Comparison of ENCODE assay signal across 2 cellular contexts in the genomic region with DNA sequence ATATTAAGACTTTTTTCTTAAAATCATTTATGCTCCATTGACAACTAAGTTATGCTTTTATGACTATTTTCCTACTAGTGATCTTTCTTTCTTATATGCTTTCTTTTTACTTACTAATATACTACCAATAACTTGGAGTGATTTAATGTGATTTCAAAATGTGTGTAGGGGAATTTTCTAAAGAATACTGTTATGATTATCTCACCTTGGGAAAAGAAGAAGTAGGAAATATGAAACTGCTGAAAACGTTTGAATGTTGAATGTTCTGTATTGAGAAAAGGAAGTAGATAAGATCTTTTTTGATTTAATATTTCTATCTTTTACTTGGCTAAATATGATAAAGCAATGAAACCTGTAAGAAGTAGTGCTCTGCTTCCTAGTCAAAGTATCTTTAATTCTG.
TF ChIP-seq lines count a peak whose summit lies in the region.

No MANE protein-coding gene starts in this region.

TF ChIP-seq in GM12878, 131 proteins besides CTCF, POLR2A, EP300 and RAD21:
- TF ChIP-seq, protein P1, sequence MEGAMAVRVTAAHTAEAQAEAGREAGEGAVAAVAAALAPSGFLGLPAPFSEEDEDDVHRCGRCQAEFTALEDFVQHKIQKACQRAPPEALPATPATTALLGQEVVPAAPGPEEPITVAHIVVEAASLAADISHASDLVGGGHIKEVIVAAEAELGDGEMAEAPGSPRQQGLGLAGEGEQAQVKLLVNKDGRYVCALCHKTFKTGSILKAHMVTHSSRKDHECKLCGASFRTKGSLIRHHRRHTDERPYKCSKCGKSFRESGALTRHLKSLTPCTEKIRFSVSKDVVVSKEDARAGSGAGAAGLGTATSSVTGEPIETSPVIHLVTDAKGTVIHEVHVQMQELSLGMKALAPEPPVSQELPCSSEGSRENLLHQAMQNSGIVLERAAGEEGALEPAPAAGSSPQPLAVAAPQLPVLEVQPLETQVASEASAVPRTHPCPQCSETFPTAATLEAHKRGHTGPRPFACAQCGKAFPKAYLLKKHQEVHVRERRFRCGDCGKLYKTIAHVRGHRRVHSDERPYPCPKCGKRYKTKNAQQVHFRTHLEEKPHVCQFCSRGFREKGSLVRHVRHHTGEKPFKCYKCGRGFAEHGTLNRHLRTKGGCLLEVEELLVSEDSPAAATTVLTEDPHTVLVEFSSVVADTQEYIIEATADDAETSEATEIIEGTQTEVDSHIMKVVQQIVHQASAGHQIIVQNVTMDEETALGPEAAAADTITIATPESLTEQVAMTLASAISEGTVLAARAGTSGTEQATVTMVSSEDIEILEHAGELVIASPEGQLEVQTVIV (IDR thresholded peaks at IDR 0.05; ENCODE audit: borderline replicate concordance, partially characterized antibody) = no peak
- peak; percentile 66; the same call in 1 of the 2 replicates for TF ChIP-seq NFIC (IDR thresholded peaks at IDR 0.05; ENCODE audit: low read depth, low read length)
- TF ChIP-seq, protein P2, sequence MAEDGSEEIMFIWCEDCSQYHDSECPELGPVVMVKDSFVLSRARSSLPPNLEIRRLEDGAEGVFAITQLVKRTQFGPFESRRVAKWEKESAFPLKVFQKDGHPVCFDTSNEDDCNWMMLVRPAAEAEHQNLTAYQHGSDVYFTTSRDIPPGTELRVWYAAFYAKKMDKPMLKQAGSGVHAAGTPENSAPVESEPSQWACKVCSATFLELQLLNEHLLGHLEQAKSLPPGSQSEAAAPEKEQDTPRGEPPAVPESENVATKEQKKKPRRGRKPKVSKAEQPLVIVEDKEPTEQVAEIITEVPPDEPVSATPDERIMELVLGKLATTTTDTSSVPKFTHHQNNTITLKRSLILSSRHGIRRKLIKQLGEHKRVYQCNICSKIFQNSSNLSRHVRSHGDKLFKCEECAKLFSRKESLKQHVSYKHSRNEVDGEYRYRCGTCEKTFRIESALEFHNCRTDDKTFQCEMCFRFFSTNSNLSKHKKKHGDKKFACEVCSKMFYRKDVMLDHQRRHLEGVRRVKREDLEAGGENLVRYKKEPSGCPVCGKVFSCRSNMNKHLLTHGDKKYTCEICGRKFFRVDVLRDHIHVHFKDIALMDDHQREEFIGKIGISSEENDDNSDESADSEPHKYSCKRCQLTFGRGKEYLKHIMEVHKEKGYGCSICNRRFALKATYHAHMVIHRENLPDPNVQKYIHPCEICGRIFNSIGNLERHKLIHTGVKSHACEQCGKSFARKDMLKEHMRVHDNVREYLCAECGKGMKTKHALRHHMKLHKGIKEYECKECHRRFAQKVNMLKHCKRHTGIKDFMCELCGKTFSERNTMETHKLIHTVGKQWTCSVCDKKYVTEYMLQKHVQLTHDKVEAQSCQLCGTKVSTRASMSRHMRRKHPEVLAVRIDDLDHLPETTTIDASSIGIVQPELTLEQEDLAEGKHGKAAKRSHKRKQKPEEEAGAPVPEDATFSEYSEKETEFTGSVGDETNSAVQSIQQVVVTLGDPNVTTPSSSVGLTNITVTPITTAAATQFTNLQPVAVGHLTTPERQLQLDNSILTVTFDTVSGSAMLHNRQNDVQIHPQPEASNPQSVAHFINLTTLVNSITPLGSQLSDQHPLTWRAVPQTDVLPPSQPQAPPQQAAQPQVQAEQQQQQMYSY (CRISPR knock-in tag; IDR thresholded peaks at IDR 0.05) = no peak
- TF ChIP-seq SPI1 (IDR thresholded peaks at IDR 0.05; ENCODE audit: borderline replicate concordance, insufficient read depth, low read depth, low read length) = peak; percentile 22; the same call in 1 of the 2 replicates
- TF ChIP-seq, protein P3, sequence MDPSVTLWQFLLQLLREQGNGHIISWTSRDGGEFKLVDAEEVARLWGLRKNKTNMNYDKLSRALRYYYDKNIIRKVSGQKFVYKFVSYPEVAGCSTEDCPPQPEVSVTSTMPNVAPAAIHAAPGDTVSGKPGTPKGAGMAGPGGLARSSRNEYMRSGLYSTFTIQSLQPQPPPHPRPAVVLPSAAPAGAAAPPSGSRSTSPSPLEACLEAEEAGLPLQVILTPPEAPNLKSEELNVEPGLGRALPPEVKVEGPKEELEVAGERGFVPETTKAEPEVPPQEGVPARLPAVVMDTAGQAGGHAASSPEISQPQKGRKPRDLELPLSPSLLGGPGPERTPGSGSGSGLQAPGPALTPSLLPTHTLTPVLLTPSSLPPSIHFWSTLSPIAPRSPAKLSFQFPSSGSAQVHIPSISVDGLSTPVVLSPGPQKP (IDR thresholded peaks at IDR 0.05; ENCODE audit: low read depth, low read length) = no peak
- TF ChIP-seq, protein P4, sequence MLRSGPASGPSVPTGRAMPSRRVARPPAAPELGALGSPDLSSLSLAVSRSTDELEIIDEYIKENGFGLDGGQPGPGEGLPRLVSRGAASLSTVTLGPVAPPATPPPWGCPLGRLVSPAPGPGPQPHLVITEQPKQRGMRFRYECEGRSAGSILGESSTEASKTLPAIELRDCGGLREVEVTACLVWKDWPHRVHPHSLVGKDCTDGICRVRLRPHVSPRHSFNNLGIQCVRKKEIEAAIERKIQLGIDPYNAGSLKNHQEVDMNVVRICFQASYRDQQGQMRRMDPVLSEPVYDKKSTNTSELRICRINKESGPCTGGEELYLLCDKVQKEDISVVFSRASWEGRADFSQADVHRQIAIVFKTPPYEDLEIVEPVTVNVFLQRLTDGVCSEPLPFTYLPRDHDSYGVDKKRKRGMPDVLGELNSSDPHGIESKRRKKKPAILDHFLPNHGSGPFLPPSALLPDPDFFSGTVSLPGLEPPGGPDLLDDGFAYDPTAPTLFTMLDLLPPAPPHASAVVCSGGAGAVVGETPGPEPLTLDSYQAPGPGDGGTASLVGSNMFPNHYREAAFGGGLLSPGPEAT (IDR thresholded peaks at IDR 0.05; ENCODE audit: low read depth) = peak; percentile 32; the same call in 1 of the 2 replicates
- no peak for TF ChIP-seq TBL1XR1 (IDR thresholded peaks at IDR 0.05; ENCODE audit: low read depth, low read length)
- TF ChIP-seq JUNB (IDR thresholded peaks at IDR 0.05) = peak; percentile 45; the same call in 1 of the 2 replicates
- no peak for TF ChIP-seq TCF3 (IDR thresholded peaks at IDR 0.05; ENCODE audit: borderline replicate concordance, insufficient read depth, low read depth, low read length)

TF ChIP-seq in WTC11, 78 proteins besides CTCF, POLR2A, EP300 and RAD21:
- TF ChIP-seq RELA (CRISPR knock-in tag; IDR thresholded peaks at IDR 0.05; ENCODE audit: borderline replicate concordance) = no peak
- no peak for TF ChIP-seq ZNF232 (CRISPR knock-in tag; IDR thresholded peaks at IDR 0.05)
- TF ChIP-seq ATF1 (CRISPR knock-in tag; IDR thresholded peaks at IDR 0.05) = no peak
- no peak for TF ChIP-seq E2F5 (CRISPR knock-in tag; IDR thresholded peaks at IDR 0.05)
- TF ChIP-seq SOX15 (CRISPR knock-in tag; IDR thresholded peaks at IDR 0.05) = no peak
- no peak for TF ChIP-seq HMGXB4 (CRISPR knock-in tag; IDR thresholded peaks at IDR 0.05)
- no peak for TF ChIP-seq ZNF317 (CRISPR knock-in tag; IDR thresholded peaks at IDR 0.05; ENCODE audit: borderline replicate concordance, low read depth)
- TF ChIP-seq, protein P5, sequence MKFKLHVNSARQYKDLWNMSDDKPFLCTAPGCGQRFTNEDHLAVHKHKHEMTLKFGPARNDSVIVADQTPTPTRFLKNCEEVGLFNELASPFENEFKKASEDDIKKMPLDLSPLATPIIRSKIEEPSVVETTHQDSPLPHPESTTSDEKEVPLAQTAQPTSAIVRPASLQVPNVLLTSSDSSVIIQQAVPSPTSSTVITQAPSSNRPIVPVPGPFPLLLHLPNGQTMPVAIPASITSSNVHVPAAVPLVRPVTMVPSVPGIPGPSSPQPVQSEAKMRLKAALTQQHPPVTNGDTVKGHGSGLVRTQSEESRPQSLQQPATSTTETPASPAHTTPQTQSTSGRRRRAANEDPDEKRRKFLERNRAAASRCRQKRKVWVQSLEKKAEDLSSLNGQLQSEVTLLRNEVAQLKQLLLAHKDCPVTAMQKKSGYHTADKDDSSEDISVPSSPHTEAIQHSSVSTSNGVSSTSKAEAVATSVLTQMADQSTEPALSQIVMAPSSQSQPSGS (CRISPR knock-in tag; IDR thresholded peaks at IDR 0.05; ENCODE audit: borderline replicate concordance, low read depth) = no peak
